In the genomic region with DNA sequence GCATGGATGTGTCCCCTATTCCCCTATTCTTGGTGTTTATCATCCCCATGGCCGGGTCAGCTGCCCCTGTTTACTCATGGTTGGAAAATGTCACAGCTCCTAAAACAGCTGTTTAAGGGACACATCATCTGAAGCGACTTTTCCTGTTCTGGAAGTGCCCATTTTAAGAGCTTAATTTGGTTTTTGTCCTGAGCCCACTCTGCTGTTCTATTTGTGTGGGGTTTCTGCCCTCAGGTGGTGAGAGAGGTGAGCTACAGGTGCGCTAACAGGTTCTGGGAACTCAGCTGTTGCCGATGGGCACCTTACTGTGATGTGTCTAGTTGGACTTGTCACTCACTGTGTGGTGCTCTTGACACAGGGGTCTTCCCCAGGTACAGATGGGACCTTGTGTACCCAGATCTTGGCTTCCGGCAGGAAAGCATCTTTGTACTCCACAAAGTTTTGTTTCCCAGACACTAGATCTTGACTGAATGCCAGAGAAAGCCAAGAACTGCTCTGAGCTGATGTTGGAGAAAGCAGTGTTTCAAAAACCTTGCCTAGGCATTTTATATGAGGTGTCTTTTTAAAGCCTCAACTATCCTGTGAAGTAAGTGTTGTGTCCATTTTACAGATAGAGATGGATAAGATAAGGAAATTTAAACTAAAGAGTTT, we compare ENCODE assay signal across 8 cellular contexts. TPM values are rescaled to one million over a fixed set of nuclear protein-coding genes. Genes with fewer than 3 reads are reported as not detected.
DNase-seq lines count a peak whose midpoint lies in the region; ATAC-seq, FAIRE-seq and TF ChIP-seq lines count a peak whose summit lies in the region.

No MANE protein-coding gene starts in this region.

- peak; percentile 56 to 88 for TF ChIP-seq RAD21 in K562 (CRISPR knock-in tag; conservative IDR thresholded peaks at IDR 0.05 in 1 of 2, IDR thresholded peaks at IDR 0.05 in 1 of 2)

- H4K20me1 ChIP-seq in K562 (replicated peaks; ENCODE audit: control insufficient read depth, insufficient read depth, low read length): no peaks in the 10 kb centered on the region

- H3K4me2 ChIP-seq in K562 (ENCODE audit: insufficient read depth, low read length): no peak overlapping the region

- CTCF ChIA-PET in K562 (lab: Yijun Ruan, JAX; ENCODE audit: low intra/inter-chr PET ratio): interaction anchor here (0.6 to 1.4 kb wide), 5 partner anchors 130 to 286 kb away, joined by 3 to 6 read pairs (median 4); no protein-coding TSS in a partner anchor

- no peaks in the 10 kb centered on the region for H3K9me3 ChIP-seq in K562 (replicated peaks; ENCODE audit: control insufficient read depth, insufficient read depth, low read depth, low read length)
- no peaks in the 10 kb centered on the region for H3K9me3 ChIP-seq in gastrocnemius medialis

- peaks cover 0 to 15% of the 10 kb centered on the region in 2 experiments; a peak in 1 of 5 replicates for H3K27me3 ChIP-seq in K562 (ENCODE audit: control insufficient read depth in 2 of 2, insufficient read depth in 2 of 2, low read length in 2 of 2)
- peaks cover 0 to 8% (median 0%) of the 10 kb centered on the region in 3 donors for H3K27me3 ChIP-seq in gastrocnemius medialis

- H3K27ac ChIP-seq in K562 (ENCODE audit: extremely low read depth, low read depth, low read length) (no peak overlapping the region), gastrocnemius medialis (no peak overlapping the region)

- TF ChIP-seq POLR2A in K562 (conservative IDR thresholded peaks at IDR 0.05): no peak
- TF ChIP-seq POLR2A in gastrocnemius medialis (IDR thresholded peaks at IDR 0.05): no peak

- H3K4me1 ChIP-seq in K562 (replicated peaks in 1 of 2; ENCODE audit: control insufficient read depth in 2 of 2, insufficient read depth in 2 of 2, low read length in 2 of 2): peaks cover 0 to 2% of the 10 kb centered on the region in 2 experiments; a peak in 2 of 5 replicates
- H3K4me1 ChIP-seq in gastrocnemius medialis: no peaks in the 10 kb centered on the region

- DNase-seq in AG20443 (ENCODE audit: low spot score): peak; percentile 41
- DNase-seq in GM12864 (ENCODE audit: low read depth): no peak
- peak; percentile 44 for DNase-seq in NCI-H510A treated with DMSO at 0.1 percent for 48 hours (lab: John Stamatoyannopoulos, UW)
- DNase-seq in K562 (ENCODE audit: extremely low read depth in 1 of 4, low spot score in 3 of 4): peak; percentile 41 to 45 (median 42)
- peak in 1 of 2 experiments; percentile 66 for DNase-seq in mesothelial cell of epicardium (ENCODE audit: low spot score in 2 of 2, unreplicated experiment in 2 of 2)
- no peak for DNase-seq in MV-4-11 (lab: John Stamatoyannopoulos, UW)
- DNase-seq in gastrocnemius medialis: no peak

- peak; percentile 75 for ATAC-seq in K562
- ATAC-seq in GM21515 (IDR thresholded peaks at IDR 0.05; ENCODE audit: unreplicated experiment): no peak
- no peak for ATAC-seq in gastrocnemius medialis

- H3K4me3 ChIP-seq in GM12864 (ENCODE audit: low read depth, low read length) (no peak overlapping the region), K562 (no peak overlapping the region), gastrocnemius medialis (no peak overlapping the region)

- no peaks in the 10 kb centered on the region for H3K9me3 Mint-ChIP-seq in mesothelial cell of epicardium

- no peaks in the 10 kb centered on the region for H3K36me3 ChIP-seq in K562 (ENCODE audit: control insufficient read depth, insufficient read depth, low read length)
- no peaks in the 10 kb centered on the region for H3K36me3 ChIP-seq in gastrocnemius medialis

- WGBS in K562 (ENCODE audit: insufficient coverage, low coverage, missing lambda C conversion rate): 0% methylated on average over 5 of the region's 5 CpGs

- no peaks in the 10 kb centered on the region for H3K79me2 ChIP-seq in K562 (ENCODE audit: control insufficient read depth, insufficient read depth, low read length)

- peak; percentile 84 for FAIRE-seq in K562 (lab: Jason Lieb, UNC)

- intact Hi-C loops in K562 (cut with micrococcal nuclease) (loop anchor here (1.0 kb wide), 1 partner anchor 129 kb away; no protein-coding TSS in a partner anchor), gastrocnemius medialis (cut with DNase I; ENCODE audit: low total_unique reads) (loop anchor here (10.0 kb wide), 1 partner anchor 747 kb away; no protein-coding TSS in a partner anchor)

- H2AFZ ChIP-seq in K562 (ENCODE audit: low read depth, low read length): no peak overlapping the region

- no TSS peak for BruUV-seq in K562 (replicated peaks; lab: Mats Ljungman, UMichigan)

- H3K36me3 Mint-ChIP-seq in mesothelial cell of epicardium: no peaks in the 10 kb centered on the region

- H3K4me1 Mint-ChIP-seq in mesothelial cell of epicardium: peaks cover 45% of the 10 kb centered on the region

- no peak for TF ChIP-seq EP300 in K562 (IDR thresholded peaks at IDR 0.05; ENCODE audit: low read length)

- H3K9me1 ChIP-seq in K562 (ENCODE audit: control insufficient read depth, insufficient read depth, low read length): no peaks in the 10 kb centered on the region

- H3K4me3 Mint-ChIP-seq in mesothelial cell of epicardium: no peak overlapping the region

- H3K27me3 Mint-ChIP-seq in mesothelial cell of epicardium (ENCODE audit: low read depth): peaks cover 10% of the 10 kb centered on the region

- TF ChIP-seq CTCF in GM12864 (IDR thresholded peaks at IDR 0.05; ENCODE audit: low read depth, low read length, missing control alignments) (peak; percentile 75), K562 (IDR thresholded peaks at IDR 0.05 in 2 of 3, conservative IDR thresholded peaks at IDR 0.05 in 1 of 3; ENCODE audit: insufficient read depth in 2 of 3, low read depth in 1 of 3, low read length in 3 of 3) (peak; percentile 69 to 73 (median 71)), mesothelial cell of epicardium (IDR thresholded peaks at IDR 0.05; ENCODE audit: unreplicated experiment) (peak; percentile 61), gastrocnemius medialis (IDR thresholded peaks at IDR 0.05 in 4 of 5, conservative IDR thresholded peaks at IDR 0.05 in 1 of 5) (peak in 1 of 5 experiments; percentile 20)

- POLR2A ChIA-PET in K562 (lab: Yijun Ruan, JAX): no interaction called here

- in situ Hi-C loops in K562 (cut with MboI): loop anchor here (5.0 to 10.0 kb wide), 2 partner anchors 159 to 947 kb away; no protein-coding TSS in a partner anchor
- in situ Hi-C loops in gastrocnemius medialis (cut with MboI; ENCODE audit: low sequenced_read_pairs in 4 of 4): loop anchor here in 3 of 4 donors (5.0 to 25.0 kb wide), 4 partner anchors 127 to 534 kb away; partner anchors contain the start of genes FCRL4 (in 1 of the 3) and KIRREL1 (in 1 of the 3)

- H3K9ac ChIP-seq in K562 (ENCODE audit: insufficient read depth in 1 of 2, low read depth in 2 of 2, low read length in 2 of 2): no peak overlapping the region

- no peak overlapping the region for H3K27ac Mint-ChIP-seq in mesothelial cell of epicardium

TF ChIP-seq in K562, 482 proteins besides CTCF, POLR2A, EP300 and RAD21 (continues in another document):
- no peak for TF ChIP-seq HMBOX1 (IDR thresholded peaks at IDR 0.05)
- no peak for TF ChIP-seq HNRNPH1 (optimal IDR thresholded peaks at IDR 0.05; ENCODE audit: low read depth, low read length)
- TF ChIP-seq, protein P1, sequence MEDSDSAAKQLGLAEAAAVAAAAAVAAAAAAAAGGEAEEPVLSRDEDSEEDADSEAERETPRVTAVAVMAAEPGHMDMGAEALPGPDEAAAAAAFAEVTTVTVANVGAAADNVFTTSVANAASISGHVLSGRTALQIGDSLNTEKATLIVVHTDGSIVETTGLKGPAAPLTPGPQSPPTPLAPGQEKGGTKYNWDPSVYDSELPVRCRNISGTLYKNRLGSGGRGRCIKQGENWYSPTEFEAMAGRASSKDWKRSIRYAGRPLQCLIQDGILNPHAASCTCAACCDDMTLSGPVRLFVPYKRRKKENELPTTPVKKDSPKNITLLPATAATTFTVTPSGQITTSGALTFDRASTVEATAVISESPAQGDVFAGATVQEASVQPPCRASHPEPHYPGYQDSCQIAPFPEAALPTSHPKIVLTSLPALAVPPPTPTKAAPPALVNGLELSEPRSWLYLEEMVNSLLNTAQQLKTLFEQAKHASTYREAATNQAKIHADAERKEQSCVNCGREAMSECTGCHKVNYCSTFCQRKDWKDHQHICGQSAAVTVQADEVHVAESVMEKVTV (CRISPR knock-in tag; IDR thresholded peaks at IDR 0.05): peak; percentile 30; the same call in 1 of the 2 replicates
- peak; percentile 63 for TF ChIP-seq SMC3 (conservative IDR thresholded peaks at IDR 0.05; ENCODE audit: insufficient read depth, low read depth, low read length)
- TF ChIP-seq EP400 (IDR thresholded peaks at IDR 0.05): no peak
- TF ChIP-seq IFI16 (CRISPR knock-in tag; IDR thresholded peaks at IDR 0.05): no peak
- no peak for TF ChIP-seq PML (IDR thresholded peaks at IDR 0.05; ENCODE audit: low read length)

RNA-seq across cellular contexts. Expression of gene CD1D, which starts 59.0 kb away (rescaled TPM):
- not detected in 2 replicates for total RNA-seq in K562 (2011; cell fraction: chromatin; rRNA removed; ENCODE audit: low replicate concordance)
- total RNA-seq in K562 (2011; cell fraction: nucleolus; rRNA removed): 0.13 TPM in 1 of 2 replicates, not detected in the other
- not detected in 2 replicates for total RNA-seq in K562 (2011; cell fraction: nucleoplasm; rRNA removed)
- total RNA-seq in K562 (2014; rRNA removed): 0.16 TPM in 1 of 2 replicates, not detected in the other
- total RNA-seq in K562 (2014; rRNA removed; fragmentation: Illumina TruSeq; extraction: Trizol): not detected in 2 replicates
- not detected in 2 replicates for total RNA-seq in K562 (2015; rRNA removed; fragmentation: Illumina TruSeq; extraction: Trizol)
- total RNA-seq in K562 (2021): 0.07 TPM in 1 of 2 replicates, not detected in the other
- polyA plus RNA-seq in K562 (2011; rRNA removed): not detected in 2 replicates
- 0.03 TPM in 1 of 2 replicates, not detected in the other for polyA plus RNA-seq in K562 (2011; cell fraction: cytosol; rRNA removed)
- polyA plus RNA-seq in K562 (2011; cell fraction: nucleus; rRNA removed): 0.06 TPM in 1 of 2 replicates, not detected in the other
- 0.08 TPM in 2 replicates for polyA plus RNA-seq in K562 (2012)
- polyA plus RNA-seq in K562 (2014; fragmentation: Illumina TruSeq; extraction: Trizol): not detected in 2 replicates
- polyA plus RNA-seq in K562 (2014; fragmentation: Nextera tagmentation; extraction: Ambion mirVana): under 1 TPM in 1 of 2 experiments, not detected in 1; 0.03 TPM
- polyA plus RNA-seq in K562 (2014; rRNA removed): 0.11 TPM in 1 of 2 replicates, not detected in the other
- polyA minus RNA-seq in K562 (2011; rRNA and poly(A)+ RNA removed): not detected in 2 replicates
- polyA minus RNA-seq in K562 (2011; cell fraction: cytosol; rRNA and poly(A)+ RNA removed): not detected in 2 replicates
- polyA minus RNA-seq in K562 (2011; cell fraction: nucleus; rRNA and poly(A)+ RNA removed): not detected in 2 replicates
- total RNA-seq in mesothelial cell of epicardium: 2.2 to 2.8 TPM (median 2.8 TPM) in 3 replicates
- total RNA-seq in gastrocnemius medialis: under 1 TPM in 2 of 4 donors, not detected in 2; 0.58 to 0.82 TPM

Comparison
In these comparisons a context has a peak if more than half of its experiments do, and no peak if none do; other contexts are left out.
1. DNase-seq: peak in AG20443 (single experiment), NCI-H510A treated with DMSO at 0.1 percent for 48 hours (single experiment) and K562 (4 of 4); none in GM12864 (single experiment), MV-4-11 (single experiment) and gastrocnemius medialis (0 of 2).